Comparison of ENCODE assay signal across 8 cellular contexts in genomic region chr15:98651581-98652220, GRCh38. TPM values are rescaled to one million over a fixed set of nuclear protein-coding genes. Genes with fewer than 3 reads are reported as not detected.
DNase-seq lines count a peak whose midpoint lies in the region; ATAC-seq and TF ChIP-seq lines count a peak whose summit lies in the region.

No MANE protein-coding gene starts in this region.

- ATAC-seq in Panc1, result no peak
- no peak for ATAC-seq in GM18907 (IDR thresholded peaks at IDR 0.05; ENCODE audit: unreplicated experiment)
- no peak for ATAC-seq in HG03108 (IDR thresholded peaks at IDR 0.05; ENCODE audit: unreplicated experiment)

- no peaks in the 10 kb centered on the region for H3K27me3 ChIP-seq in Panc1 (ENCODE audit: control insufficient read depth, insufficient read depth, low read length)

- POLR2A ChIA-PET in Panc1 (lab: Charles Lee), result no interaction called here

- no peaks in the 10 kb centered on the region for H3K9me3 ChIP-seq in Panc1 (ENCODE audit: control insufficient read depth, insufficient read depth, low read depth, low read length)

- H3K4me1 Mint-ChIP-seq in osteocyte (ENCODE audit: unreplicated experiment), result peaks cover 49% of the 10 kb centered on the region

- peak overlapping the region; percentile 74 for H3K27ac ChIP-seq in Panc1 (ENCODE audit: low read length)

- H3K4me3 Mint-ChIP-seq in osteocyte (ENCODE audit: unreplicated experiment), result peak overlapping the region; percentile 97

- intact Hi-C loops in Panc1 (cut with micrococcal nuclease; ENCODE audit: unreplicated experiment), result loop anchor here (5.0 to 10.0 kb wide), 3 partner anchors 123 to 423 kb away; no protein-coding TSS in a partner anchor

- CTCF ChIA-PET in Panc1 (lab: Charles Lee), result interaction anchor here (0.7 kb wide), 1 partner anchor 33 kb away, joined by 3 read pairs; no protein-coding TSS in a partner anchor

- H3K36me3 ChIP-seq in Panc1 (ENCODE audit: control insufficient read depth, insufficient read depth, low read length), result no peaks in the 10 kb centered on the region

- peaks cover 46% of the 10 kb centered on the region for H3K4me1 ChIP-seq in Panc1 (ENCODE audit: control insufficient read depth, insufficient read depth, low read length)

- DNase-seq in D341Med (ENCODE audit: low spot score) (peak; percentile 70), Panc1 (ENCODE audit: low read depth, low spot score) (no peak), epithelial cell of esophagus (ENCODE audit: low read depth) (peak; percentile 56), osteocyte (ENCODE audit: extremely low spot score, unreplicated experiment) (no peak), NCI-H510A (lab: John Stamatoyannopoulos, UW) (no peak), inferior parietal cortex (ENCODE audit: extremely low spot score) (no peak)

- peaks cover 4% of the 10 kb centered on the region for H3K27me3 Mint-ChIP-seq in osteocyte (ENCODE audit: unreplicated experiment)

- peaks cover 6% of the 10 kb centered on the region for H3K36me3 Mint-ChIP-seq in osteocyte (ENCODE audit: unreplicated experiment)

- no peak for TF ChIP-seq CTCF in Panc1 (IDR thresholded peaks at IDR 0.05)
- TF ChIP-seq CTCF in epithelial cell of esophagus (IDR thresholded peaks at IDR 0.05; ENCODE audit: insufficient read depth, low read depth, low read length, missing control alignments), result no peak
- TF ChIP-seq CTCF in osteocyte (IDR thresholded peaks at IDR 0.05), result no peak

- peak overlapping the region; percentile 96 for H3K27ac Mint-ChIP-seq in osteocyte (ENCODE audit: unreplicated experiment)

- peak overlapping the region; percentile 55 to 85 for H3K4me3 ChIP-seq in Panc1 (ENCODE audit: low read depth in 2 of 2, low read length in 2 of 2)
- peak overlapping the region; percentile 79 for H3K4me3 ChIP-seq in epithelial cell of esophagus (ENCODE audit: low read length)

- in situ Hi-C loops in Panc1 (cut with HindIII; ENCODE audit: low pct_unique_long_range_greater_than_20kb, low sequenced_read_pairs), result no loop called here

- no peaks in the 10 kb centered on the region for H3K9me3 Mint-ChIP-seq in osteocyte (ENCODE audit: unreplicated experiment)

- no TSS peak for BruUV-seq in Panc1 (replicated peaks; lab: Mats Ljungman, UMichigan)

RNA-seq across cellular contexts. Expression of gene IGF1R, which starts 3.4 kb away (rescaled TPM):
- total RNA-seq in Panc1 (2021; ENCODE audit: unreplicated experiment), result 77.1 TPM
- 38.0 TPM for polyA plus RNA-seq in Panc1 (2012; ENCODE audit: insufficient read length)
- 154 and 174 TPM in 2 replicates for total RNA-seq in osteocyte

Comparison
In these comparisons a context has a peak if more than half of its experiments do, and no peak if none do; other contexts are left out.
1. DNase-seq: peak in D341Med (single experiment) and epithelial cell of esophagus (single experiment); none in Panc1 (single experiment), osteocyte (single experiment), NCI-H510A (single experiment) and inferior parietal cortex (single experiment).